Comparison of ENCODE assay signal across 9 cellular contexts in genomic region chr16:13453938-13454553, GRCh38.
DNase-seq lines count a peak whose midpoint lies in the region; ATAC-seq and TF ChIP-seq lines count a peak whose summit lies in the region.
"Had no signal": no experiment of that assay in that cellular context is flagged by ENCODE, and none has a peak within 500 bp of the region (broad histone marks: within the 10 kb centered on the region; RNA-seq: fewer than 3 reads in every experiment).

No MANE protein-coding gene starts in this region.

- H3K4me3 Mint-ChIP-seq in activated naive CD8-positive, alpha-beta T cell treated with anti-CD3 and anti-CD28 coated beads, Interleukin-2, amount 50 U/mL, for 24 hours: no peak overlapping the region
- H3K4me3 Mint-ChIP-seq: naive thymus-derived CD4-positive, alpha-beta T cell had no signal

- H3K27ac ChIP-seq in lung (ENCODE audit: low read depth in 1 of 2, low read length in 1 of 2) (no peak overlapping the region), uterus (no peak overlapping the region)

- H3K27me3 ChIP-seq in lung (ENCODE audit: control insufficient read depth, insufficient read depth) (no peaks in the 10 kb centered on the region), uterus (no peaks in the 10 kb centered on the region)

- H3K4me1 ChIP-seq in lung (ENCODE audit: control insufficient read depth in 2 of 2, insufficient read depth in 2 of 2, low read length in 2 of 2) (no peaks in the 10 kb centered on the region), uterus (no peaks in the 10 kb centered on the region)

- intact Hi-C loops in uterus (cut with DNase I; ENCODE audit: low total_unique reads): no loop called here

- no peak for TF ChIP-seq POLR2A in uterus (IDR thresholded peaks at IDR 0.05)

- 56 to 59% methylated on average over 10 of the region's 10 CpGs for WGBS in lung, 2 donors

- H3K9me3 Mint-ChIP-seq in activated naive CD8-positive, alpha-beta T cell treated with anti-CD3 and anti-CD28 coated beads, Interleukin-2, amount 50 U/mL, for 24 hours: no peaks in the 10 kb centered on the region

- H3K36me3 ChIP-seq in lung (ENCODE audit: control insufficient read depth in 2 of 2, insufficient read depth in 2 of 2, low read length in 2 of 2) (no peaks in the 10 kb centered on the region), uterus (no peaks in the 10 kb centered on the region)

- H3K36me3 Mint-ChIP-seq in activated naive CD8-positive, alpha-beta T cell treated with anti-CD3 and anti-CD28 coated beads, Interleukin-2, amount 50 U/mL, for 24 hours (ENCODE audit: low read depth): no peaks in the 10 kb centered on the region
- H3K36me3 Mint-ChIP-seq: naive thymus-derived CD4-positive, alpha-beta T cell had no signal

- DNase-seq in activated CD4-positive, alpha-beta T cell treated with anti-CD3 and anti-CD28 coated beads for 48 hours: peak; percentile 44
- DNase-seq in activated CD4-positive, alpha-beta T cell treated with anti-CD3 and anti-CD28 coated beads for 1 hour: no peak
- DNase-seq in NCI-H1092 (lab: John Stamatoyannopoulos, UW): peak; percentile 35
- peak; percentile 25 for DNase-seq in activated naive CD8-positive, alpha-beta T cell treated with anti-CD3 and anti-CD28 coated beads, Interleukin-2, amount 50 U/mL, for 24 hours
- no peak for DNase-seq in lung (ENCODE audit: low spot score)
- DNase-seq in uterus: no peak
- no peak for DNase-seq in DMS114 treated with DMSO at 0.1 percent for 48 hours (lab: John Stamatoyannopoulos, UW; ENCODE audit: unreplicated experiment)

- no peak for ATAC-seq in activated naive CD8-positive, alpha-beta T cell treated with anti-CD3 and anti-CD28 coated beads, Interleukin-2, amount 50 U/mL, for 24 hours
- no peak for ATAC-seq in lung (ENCODE audit: insufficient read depth, low FRiP score)
- ATAC-seq in GM18909 (IDR thresholded peaks at IDR 0.05; ENCODE audit: poor library complexity, unreplicated experiment): no peak
- ATAC-seq: naive thymus-derived CD4-positive, alpha-beta T cell had no signal

- no peak overlapping the region for H3K27ac Mint-ChIP-seq in activated naive CD8-positive, alpha-beta T cell treated with anti-CD3 and anti-CD28 coated beads, Interleukin-2, amount 50 U/mL, for 24 hours
- H3K27ac Mint-ChIP-seq: naive thymus-derived CD4-positive, alpha-beta T cell had no signal

- H3K27me3 Mint-ChIP-seq in activated naive CD8-positive, alpha-beta T cell treated with anti-CD3 and anti-CD28 coated beads, Interleukin-2, amount 50 U/mL, for 24 hours: peaks cover 4% of the 10 kb centered on the region

- no peaks in the 10 kb centered on the region for H3K9me3 ChIP-seq in lung (ENCODE audit: control insufficient read depth in 2 of 2, insufficient read depth in 1 of 2, low read length in 1 of 2)
- no peaks in the 10 kb centered on the region for H3K9me3 ChIP-seq in uterus

- H3K4me1 Mint-ChIP-seq in activated naive CD8-positive, alpha-beta T cell treated with anti-CD3 and anti-CD28 coated beads, Interleukin-2, amount 50 U/mL, for 24 hours: no peaks in the 10 kb centered on the region
- H3K4me1 Mint-ChIP-seq: naive thymus-derived CD4-positive, alpha-beta T cell had no signal

- peak; percentile 2 for TF ChIP-seq CTCF in lung (IDR thresholded peaks at IDR 0.05; ENCODE audit: control extremely low read depth, extremely low read depth)
- no peak for TF ChIP-seq CTCF in uterus (IDR thresholded peaks at IDR 0.05)

- no peak overlapping the region for H3K4me3 ChIP-seq in lung
- no peak overlapping the region for H3K4me3 ChIP-seq in uterus

Comparison
In these comparisons a context has a peak if more than half of its experiments do, and no peak if none do; other contexts are left out.
1. DNase-seq: peak in activated CD4-positive, alpha-beta T cell treated with anti-CD3 and anti-CD28 coated beads for 48 hours (single experiment), NCI-H1092 (single experiment) and activated naive CD8-positive, alpha-beta T cell treated with anti-CD3 and anti-CD28 coated beads, Interleukin-2, amount 50 U/mL, for 24 hours (single experiment); none in activated CD4-positive, alpha-beta T cell treated with anti-CD3 and anti-CD28 coated beads for 1 hour (single experiment), lung (single experiment), uterus (0 of 2) and DMS114 treated with DMSO at 0.1 percent for 48 hours (single experiment).